ENCODE assay signal across 9 cellular contexts in the genomic region with DNA sequence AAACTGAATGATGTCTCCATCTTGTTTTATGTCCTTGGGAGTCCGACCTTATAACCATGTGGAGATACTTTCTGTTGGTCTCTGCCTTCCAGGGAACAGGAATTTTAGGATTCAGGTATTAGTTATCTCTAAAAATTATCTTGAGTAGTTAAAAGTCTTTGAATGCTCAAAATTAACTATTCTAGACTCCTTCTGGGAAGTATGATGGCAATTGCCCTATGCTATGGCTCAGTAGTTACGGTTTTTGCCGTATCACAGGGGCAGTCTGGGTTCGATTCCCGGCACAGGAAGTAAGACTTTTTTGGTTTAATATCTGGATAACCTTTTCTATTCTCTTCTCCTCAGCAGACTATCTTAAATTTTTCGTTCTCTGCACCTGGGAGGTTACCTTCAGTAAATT.
"Had no signal": no experiment of that assay in that cellular context is flagged by ENCODE, and none has a peak within 500 bp of the region (broad histone marks: within the 10 kb centered on the region; RNA-seq: fewer than 3 reads in every experiment).

No MANE protein-coding gene starts in this region.

- H3K9me3 ChIP-seq: HAP-1 had no signal

- H3K4me3 ChIP-seq: GM23248, GM23338, HAP-1 had no signal

- H3K27ac ChIP-seq: GM23248 had no signal

- H3K4me2 ChIP-seq: GM23338 had no signal

- H3K9ac ChIP-seq: GM23248 had no signal

- FAIRE-seq: H54 had no signal

- DNase-seq: GM23248, GOT3, H7, H9, HCEC 1CT, HFFc6 had no signal

- H3K4me1 ChIP-seq: HAP-1 had no signal

- H3K36me3 ChIP-seq: HAP-1 had no signal

- H2AFZ ChIP-seq: GM23248 had no signal
